22 cellular contexts compared by ENCODE assay signal in genomic region chr7:98120559-98120958, GRCh38. TPM values are rescaled to one million over a fixed set of nuclear protein-coding genes. Genes with fewer than 3 reads are reported as not detected.
DNase-seq lines count a peak whose midpoint lies in the region; ATAC-seq and TF ChIP-seq lines count a peak whose summit lies in the region.
"Had no signal": no experiment of that assay in that cellular context is flagged by ENCODE, and none has a peak within 500 bp of the region (broad histone marks: within the 10 kb centered on the region; RNA-seq: fewer than 3 reads in every experiment).

No MANE protein-coding gene starts in this region.

- DNase-seq in H9, result no peak
- peak; percentile 60 for DNase-seq in NCI-H2227 (lab: John Stamatoyannopoulos, UW; ENCODE audit: unreplicated experiment)
- peak in 2 of 5 donors; percentile 28 to 38 for DNase-seq in heart left ventricle
- no peak for DNase-seq in mucosa of gallbladder (ENCODE audit: low spot score)
- no peak for DNase-seq in Caco-2
- DNase-seq in T-helper 1 cell, result no peak
- DNase-seq: activated CD8-positive, alpha-beta T cell treated with anti-CD3 and anti-CD28 coated beads, Interleukin-2, amount 10 ng/mL, durations not matched to agents 7 days and 5 days; activated naive CD8-positive, alpha-beta T cell treated with anti-CD3 and anti-CD28 coated beads, Interleukin-2, amount 10 ng/mL, durations not matched to agents 7 days and 5 days; Calu3; cerebellar nuclear complex; DMS79 treated with DMSO at 0.1 percent for 48 hours; HFFc6; lower lobe of right lung; NCI-H1436; NCI-H526 treated with DMSO at 0.1 percent for 48 hours; stimulated activated naive CD4-positive, alpha-beta T cell treated with Interleukin-2 at 50 U/mL for 16 hours; T-helper 2 cell; testis had no signal

- peak overlapping the region; percentile 33 to 50 (median 35); a peak in 3 of 7 replicates for H3K27ac Mint-ChIP-seq in H9
- H3K27ac Mint-ChIP-seq in nephron, result peak overlapping the region in 2 of 3 experiments; percentile 39 to 56
- no peak overlapping the region for H3K27ac Mint-ChIP-seq in Caco-2 (ENCODE audit: unreplicated experiment)
- H3K27ac Mint-ChIP-seq: activated CD8-positive, alpha-beta T cell treated with anti-CD3 and anti-CD28 coated beads, Interleukin-2, amount 10 ng/mL, durations not matched to agents 7 days and 5 days; activated naive CD8-positive, alpha-beta T cell treated with anti-CD3 and anti-CD28 coated beads, Interleukin-2, amount 10 ng/mL, durations not matched to agents 7 days and 5 days; CD14-positive monocyte; HFFc6 had no signal

- no peak overlapping the region for H3K23ac ChIP-seq in H9 (ENCODE audit: insufficient read length, low read depth, low read length)

- H2BK15ac ChIP-seq in H9 (ENCODE audit: low read depth, low read length), result no peak overlapping the region

- H4K20me1 ChIP-seq in H9 (ENCODE audit: control insufficient read depth, insufficient read depth, insufficient read length), result no peaks in the 10 kb centered on the region

- H3K4ac ChIP-seq in H9 (ENCODE audit: low read depth, low read length), result no peak overlapping the region

- H3K9me3 ChIP-seq in H9 (ENCODE audit: control insufficient read depth, low read depth, low read length) (no peaks in the 10 kb centered on the region), heart left ventricle (no peaks in the 10 kb centered on the region), Caco-2 (no peaks in the 10 kb centered on the region)
- H3K9me3 ChIP-seq: lower lobe of right lung, testis, vagina had no signal

- no peak overlapping the region for H4K8ac ChIP-seq in H9 (replicated peaks; ENCODE audit: insufficient read length, low read depth, low read length)

- H3K9ac ChIP-seq in H9 (ENCODE audit: extremely low read depth, insufficient read length, low read length), result no peak overlapping the region

- peaks cover 15% of the 10 kb centered on the region for H3K79me1 ChIP-seq in H9 (ENCODE audit: insufficient read depth, low read depth, low read length, poor library complexity, severe bottlenecking)

- H3K27ac ChIP-seq in H9 (ENCODE audit: insufficient read length, low read depth, low read length) (no peak overlapping the region), heart left ventricle (peak overlapping the region in 10 of 12 donors; percentile 21 to 68 (median 53))
- H3K27ac ChIP-seq: testis, vagina had no signal

- POLR2A ChIA-PET in Caco-2 (lab: Charles Lee), result no interaction called here

- H2AK5ac ChIP-seq in H9 (ENCODE audit: insufficient read length, low read length), result no peak overlapping the region

- H3K36me3 ChIP-seq in heart left ventricle (no peaks in the 10 kb centered on the region), Caco-2 (ENCODE audit: control insufficient read depth, insufficient read depth, low read length) (no peaks in the 10 kb centered on the region)
- H3K36me3 ChIP-seq: lower lobe of right lung, vagina had no signal

- H3K4me3 Mint-ChIP-seq in H9 (no peak overlapping the region), nephron (no peak overlapping the region), Caco-2 (ENCODE audit: unreplicated experiment) (no peak overlapping the region)
- H3K4me3 Mint-ChIP-seq: activated CD8-positive, alpha-beta T cell treated with anti-CD3 and anti-CD28 coated beads, Interleukin-2, amount 10 ng/mL, durations not matched to agents 7 days and 5 days; activated naive CD8-positive, alpha-beta T cell treated with anti-CD3 and anti-CD28 coated beads, Interleukin-2, amount 10 ng/mL, durations not matched to agents 7 days and 5 days; HFFc6 had no signal

- no peak overlapping the region for H3K4me3 ChIP-seq in heart left ventricle
- no peak overlapping the region for H3K4me3 ChIP-seq in Caco-2 (ENCODE audit: low read depth, low read length)
- H3K4me3 ChIP-seq: lower lobe of right lung, testis, vagina had no signal

- H3K4me1 ChIP-seq in H9 (ENCODE audit: insufficient read depth, low read length) (no peaks in the 10 kb centered on the region), heart left ventricle (peaks cover 0 to 67% (median 25%) of the 10 kb centered on the region in 12 donors), Caco-2 (no peaks in the 10 kb centered on the region)
- H3K4me1 ChIP-seq: vagina had no signal

- no peak overlapping the region for H3K56ac ChIP-seq in H9 (ENCODE audit: insufficient read length, low read depth, low read length)

- TF ChIP-seq CTCF in H9 (conservative IDR thresholded peaks at IDR 0.05) (no peak), heart left ventricle (IDR thresholded peaks at IDR 0.05) (no peak), nephron (IDR thresholded peaks at IDR 0.05; ENCODE audit: unreplicated experiment in 3 of 3) (no peak), Caco-2 (IDR thresholded peaks at IDR 0.05; ENCODE audit: insufficient read depth in 1 of 2, low read depth in 1 of 2, low read length in 1 of 2, severe bottlenecking in 1 of 2, unreplicated experiment in 1 of 2) (no peak)

- no peaks in the 10 kb centered on the region for H3K23me2 ChIP-seq in H9 (ENCODE audit: insufficient read length, low read depth, low read length, poor library complexity, severe bottlenecking)

- CTCF ChIA-PET in Caco-2 (lab: Charles Lee), result no interaction called here

- H3K27me3 ChIP-seq in H9 (ENCODE audit: insufficient read depth, low read length), result no peaks in the 10 kb centered on the region
- H3K27me3 ChIP-seq in heart left ventricle, result peaks cover 0 to 14% (median 0%) of the 10 kb centered on the region in 9 donors
- no peaks in the 10 kb centered on the region for H3K27me3 ChIP-seq in Caco-2 (replicated peaks; ENCODE audit: control insufficient read depth, insufficient read depth, low read length)
- H3K27me3 ChIP-seq: testis, vagina had no signal

- no peak overlapping the region for H2BK5ac ChIP-seq in H9 (ENCODE audit: insufficient read length, low read length)

- H3K9me3 Mint-ChIP-seq in H9 (no peaks in the 10 kb centered on the region), nephron (no peaks in the 10 kb centered on the region), Caco-2 (ENCODE audit: unreplicated experiment) (no peaks in the 10 kb centered on the region)
- H3K9me3 Mint-ChIP-seq: activated naive CD8-positive, alpha-beta T cell treated with anti-CD3 and anti-CD28 coated beads, Interleukin-2, amount 10 ng/mL, durations not matched to agents 7 days and 5 days; HFFc6 had no signal

- no peak overlapping the region for H3K18ac ChIP-seq in H9 (ENCODE audit: insufficient read length, low read depth, low read length)

- no peak overlapping the region for H2BK120ac ChIP-seq in H9 (ENCODE audit: low read depth, low read length, poor library complexity, severe bottlenecking)

- WGBS in H9 (ENCODE audit: extremely low coverage, insufficient read length, low lambda C conversion rate), result no CpG with 5 or more reads among the region's 4 CpGs
- 30 to 43% (median 37%) methylated on average over 4 of the region's 4 CpGs for WGBS in heart left ventricle, 4 donors

- H4K5ac ChIP-seq in H9 (ENCODE audit: insufficient read length, low read depth, low read length), result no peak overlapping the region

- no peak overlapping the region for H3T11ph ChIP-seq in H9 (ENCODE audit: low read length)

- H2BK12ac ChIP-seq in H9 (ENCODE audit: insufficient read length, low read depth, low read length), result no peak overlapping the region

- no peak for TF ChIP-seq POLR2A in heart left ventricle (IDR thresholded peaks at IDR 0.05)

- H3K27me3 Mint-ChIP-seq in H9 (ENCODE audit: low read depth) (no peaks in the 10 kb centered on the region), nephron (ENCODE audit: low read depth) (no peaks in the 10 kb centered on the region), Caco-2 (ENCODE audit: insufficient read depth, unreplicated experiment) (no peaks in the 10 kb centered on the region)
- H3K27me3 Mint-ChIP-seq: activated naive CD8-positive, alpha-beta T cell treated with anti-CD3 and anti-CD28 coated beads, Interleukin-2, amount 10 ng/mL, durations not matched to agents 7 days and 5 days had no signal

- H3K79me2 ChIP-seq in H9 (ENCODE audit: insufficient read depth, low read length), result peaks cover 9% of the 10 kb centered on the region; the same call in 1 of the 2 replicates

- no peak overlapping the region for H2AFZ ChIP-seq in H9 (ENCODE audit: low read length)

- ATAC-seq in heart left ventricle, result peak; percentile 82 to 88 (median 84)
- ATAC-seq in GM18870 (IDR thresholded peaks at IDR 0.05; ENCODE audit: unreplicated experiment), result no peak
- ATAC-seq: activated CD8-positive, alpha-beta T cell treated with anti-CD3 and anti-CD28 coated beads, Interleukin-2, amount 10 ng/mL, durations not matched to agents 7 days and 5 days; lower lobe of right lung had no signal

- BruUV-seq in Caco-2 (replicated peaks; lab: Mats Ljungman, UMichigan), result no TSS peak

- H4K91ac ChIP-seq in H9 (ENCODE audit: insufficient read length, low read depth, low read length), result no peak overlapping the region

- peaks cover 0 to 5% (median 2%) of the 10 kb centered on the region in 3 experiments; a peak in 2 of 7 replicates for H3K36me3 Mint-ChIP-seq in H9 (ENCODE audit: insufficient read depth in 1 of 3, low read depth in 3 of 3)
- no peaks in the 10 kb centered on the region for H3K36me3 Mint-ChIP-seq in nephron (ENCODE audit: low read depth)
- peaks cover 9% of the 10 kb centered on the region for H3K36me3 Mint-ChIP-seq in Caco-2 (ENCODE audit: insufficient read depth, unreplicated experiment)

- no peak overlapping the region for H3K14ac ChIP-seq in H9 (ENCODE audit: insufficient read depth, low read length)

- no peak overlapping the region for H2BK20ac ChIP-seq in H9 (ENCODE audit: low read depth, low read length, poor library complexity, severe bottlenecking)

- intact Hi-C loops in heart left ventricle (cut with DNase I), result no loop called here
- intact Hi-C loops in Caco-2 (cut with micrococcal nuclease; ENCODE audit: unreplicated experiment), result no loop called here

- peaks cover 8 to 23% of the 10 kb centered on the region in 2 experiments for H3K4me1 Mint-ChIP-seq in H9
- H3K4me1 Mint-ChIP-seq in nephron, result peaks cover 18% of the 10 kb centered on the region
- H3K4me1 Mint-ChIP-seq in Caco-2 (ENCODE audit: low read depth, unreplicated experiment), result no peaks in the 10 kb centered on the region

- no peak overlapping the region for H3K4me2 ChIP-seq in H9 (ENCODE audit: insufficient read depth, insufficient read length, low read length)

RNA-seq across cellular contexts. Expression of gene LMTK2, which starts 13.9 kb away (rescaled TPM):
- total RNA-seq in H9 (2021) (22.3 and 24.9 TPM in 2 replicates), heart left ventricle (10 to 100 TPM; 18.8 to 58.3 (median 34.5) TPM), mucosa of gallbladder (31.2 TPM), Caco-2 (2022) (21.9 and 22.3 TPM in 2 replicates)
- 10 to 100 TPM in 1 of 2 donors, 1 to 10 TPM in 1; 6.3 to 10.1 TPM for polyA plus RNA-seq in heart left ventricle
